Comparison of ENCODE assay signal across 36 cellular contexts in the genomic region with DNA sequence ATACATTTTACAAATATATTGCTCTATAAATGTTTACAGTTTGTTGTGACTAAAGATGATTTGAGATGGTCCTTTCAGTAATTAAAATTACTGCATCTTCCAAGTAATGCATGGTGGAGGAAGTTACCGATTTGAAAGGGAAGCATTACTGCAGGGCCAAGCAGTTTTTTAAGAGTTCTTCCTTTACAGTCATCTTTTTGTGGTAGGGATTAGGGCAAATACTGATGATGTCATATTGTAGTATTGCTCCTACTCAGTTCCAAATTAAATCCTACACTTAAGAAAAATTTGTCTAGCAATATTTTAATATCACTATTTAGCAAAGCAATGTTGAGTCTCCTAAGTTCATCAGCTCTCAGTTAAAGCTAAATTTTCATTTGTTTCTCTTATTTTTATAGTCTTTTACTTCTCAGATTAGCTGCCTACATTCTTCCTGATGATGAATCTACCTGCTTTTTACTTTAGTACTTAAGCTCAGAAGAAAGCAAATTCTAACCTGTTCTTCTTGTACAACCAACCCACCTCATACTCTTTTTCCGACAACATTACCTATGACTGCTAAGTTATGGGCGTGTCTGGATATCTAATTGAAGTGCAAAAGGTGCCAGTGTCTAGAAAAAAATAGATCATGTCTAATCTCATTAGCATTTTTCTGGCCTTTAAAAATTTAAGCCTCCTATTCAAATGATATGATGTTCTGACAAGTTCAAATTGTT. TPM values are rescaled to one million over a fixed set of nuclear protein-coding genes. Genes with fewer than 3 reads are reported as not detected.
"Had no signal": no experiment of that assay in that cellular context is flagged by ENCODE, and none has a peak within 500 bp of the region (broad histone marks: within the 10 kb centered on the region; RNA-seq: fewer than 3 reads in every experiment).

No MANE protein-coding gene starts in this region.

- H3K4me1 ChIP-seq: adrenal gland, ascending aorta, body of pancreas, breast epithelium had no signal

- H3K27ac ChIP-seq: adrenal gland, ascending aorta, body of pancreas, brain microvascular endothelial cell, breast epithelium, cardiac muscle cell had no signal

- H3K4me3 ChIP-seq: adrenal gland, ascending aorta, body of pancreas, breast epithelium, cardiac muscle cell had no signal

- FAIRE-seq: astrocyte, bronchial epithelial cell had no signal

- ATAC-seq: activated naive CD4-positive, alpha-beta T cell treated with anti-CD3 and anti-CD28 coated beads, Interleukin-2, amount 50 U/mL, for 72 hours; activated naive CD8-positive, alpha-beta T cell treated with anti-CD3 and anti-CD28 coated beads, Interleukin-2, amount 50 U/mL, for 24 hours; activated T-cell treated with anti-CD3 and anti-CD28 coated beads, Interleukin-2, amount 50 U/mL, for 4 hours; activated T-cell treated with anti-CD3 and anti-CD28 coated beads, Interleukin-2, amount 50 U/mL, for 72 hours; activated T-helper 17 cell treated with anti-CD3 and anti-CD28 coated beads, Interleukin-2, amount 50 U/mL, for 72 hours; body of pancreas had no signal

- H3K9me3 ChIP-seq: adrenal gland, ascending aorta, body of pancreas, breast epithelium had no signal

- H3K27me3 ChIP-seq: adrenal gland, ascending aorta, body of pancreas, brain microvascular endothelial cell, breast epithelium, cardiac muscle cell had no signal

- DNase-seq: activated effector memory CD4-positive, alpha-beta T cell treated with anti-CD3 and anti-CD28 coated beads, Interleukin-2, amount 50 U/mL, for 16 hours; activated effector memory CD4-positive, alpha-beta T cell treated with Interleukin-2 at 50 U/mL for 16 hours; activated gamma-delta T cell; activated gamma-delta T cell treated with Interleukin-2 at 50 U/mL for 16 hours; activated naive CD4-positive, alpha-beta T cell; activated naive CD4-positive, alpha-beta T cell treated with anti-CD3 and anti-CD28 coated beads for 36 hours; activated naive CD4-positive, alpha-beta T cell treated with anti-CD3 and anti-CD28 coated beads, Interleukin-2, amount 10 ng/mL, durations not matched to agents 7 days and 5 days; activated naive CD4-positive, alpha-beta T cell treated with anti-CD3 and anti-CD28 coated beads, Interleukin-2, amount 50 U/mL, for 16 hours; activated naive CD4-positive, alpha-beta T cell treated with Interleukin-2 at 50 U/mL for 16 hours; activated naive CD8-positive, alpha-beta T cell treated with anti-CD3 and anti-CD28 coated beads for 36 hours; activated naive CD8-positive, alpha-beta T cell treated with anti-CD3 and anti-CD28 coated beads, Interleukin-2, amount 10 ng/mL, durations not matched to agents 7 days and 5 days; activated naive CD8-positive, alpha-beta T cell treated with anti-CD3 and anti-CD28 coated beads, Interleukin-2, amount 50 U/mL, for 24 hours; activated T-cell treated with anti-CD3 and anti-CD28 coated beads, Interleukin-2, amount 50 U/mL, for 1 hour; activated T-cell treated with anti-CD3 and anti-CD28 coated beads, Interleukin-2, amount 50 U/mL, for 24 hours; activated T-cell treated with anti-CD3 and anti-CD28 coated beads, Interleukin-2, amount 50 U/mL, for 4 hours; activated T-cell treated with anti-CD3 and anti-CD28 coated beads, Interleukin-2, amount 50 U/mL, for 48 hours; activated T-cell treated with anti-CD3 and anti-CD28 coated beads, Interleukin-2, amount 50 U/mL, for 72 hours; adrenal gland; amniotic stem cell; amygdala; anterior cingulate cortex; aorta; body of pancreas; brain microvascular endothelial cell; caudate nucleus; central memory CD4-positive, alpha-beta T cell; cerebellar nuclear complex had no signal

- H3K36me3 ChIP-seq: adrenal gland, ascending aorta, brain microvascular endothelial cell, breast epithelium, cardiac muscle cell had no signal

RNA-seq across cellular contexts. Expression of gene RGPD4, which starts 1.7 kb away (rescaled TPM):
- total RNA-seq: activated T-cell treated with anti-CD3 and anti-CD28 coated beads, Interleukin-2, amount 50 U/mL, for 72 hours; activated T-helper 17 cell treated with anti-CD3 and anti-CD28 coated beads, Interleukin-2, amount 50 U/mL, for 72 hours; ascending aorta; astrocyte; body of pancreas; breast epithelium; bronchial epithelial cell; cardiac muscle cell; cerebellum had no signal
- polyA plus RNA-seq: adipose tissue, adrenal gland, aorta, cardiac muscle cell had no signal
